Comparison of ENCODE assay signal across 8 cellular contexts in genomic region chr1:115807723-115808122, GRCh38. TPM values are rescaled to one million over a fixed set of nuclear protein-coding genes. Genes with fewer than 3 reads are reported as not detected.
DNase-seq lines count a peak whose midpoint lies in the region; ATAC-seq and TF ChIP-seq lines count a peak whose summit lies in the region.

No MANE protein-coding gene starts in this region.

- peaks cover 16% of the 10 kb centered on the region for H3K27me3 Mint-ChIP-seq in HFFc6 (ENCODE audit: insufficient read depth)
- no peaks in the 10 kb centered on the region for H3K27me3 Mint-ChIP-seq in nephron progenitor cell (ENCODE audit: low read depth, poor library complexity)

- ATAC-seq in HG03025 (IDR thresholded peaks at IDR 0.05; ENCODE audit: low FRiP score, unreplicated experiment) (no peak), HG03175 (IDR thresholded peaks at IDR 0.05; ENCODE audit: unreplicated experiment) (no peak)

- no peaks in the 10 kb centered on the region for H3K27me3 ChIP-seq in WERI-Rb-1 (ENCODE audit: insufficient read depth, low read depth, severe bottlenecking)

- H3K36me3 ChIP-seq in WERI-Rb-1, result no peaks in the 10 kb centered on the region

- no peak overlapping the region for H3K27ac ChIP-seq in WERI-Rb-1

- no peaks in the 10 kb centered on the region for H3K36me3 Mint-ChIP-seq in HFFc6 (ENCODE audit: low read depth)
- H3K36me3 Mint-ChIP-seq in nephron progenitor cell (ENCODE audit: low read depth), result no peaks in the 10 kb centered on the region

- DNase-seq in ELF-1 (ENCODE audit: low read depth, low spot score) (peak; percentile 30), HFFc6 (peak; percentile 67), NCI-H2171 (lab: John Stamatoyannopoulos, UW) (peak; percentile 56), WERI-Rb-1 (peak; percentile 68), fibroblast of pulmonary artery (ENCODE audit: low read depth) (peak; percentile 82), nephron progenitor cell (peak; percentile 58)

- H3K4me1 Mint-ChIP-seq in HFFc6 (ENCODE audit: low read depth), result peaks cover 9% of the 10 kb centered on the region
- no peaks in the 10 kb centered on the region for H3K4me1 Mint-ChIP-seq in nephron progenitor cell

- H3K4me3 ChIP-seq in WERI-Rb-1 (ENCODE audit: low read depth, low read length), result no peak overlapping the region
- no peak overlapping the region for H3K4me3 ChIP-seq in fibroblast of pulmonary artery (replicated peaks; ENCODE audit: low read depth, low read length)

- no peaks in the 10 kb centered on the region for H3K9me3 ChIP-seq in WERI-Rb-1 (ENCODE audit: severe bottlenecking)

- H3K4me3 Mint-ChIP-seq in HFFc6 (no peak overlapping the region), nephron progenitor cell (no peak overlapping the region)

- H3K27ac Mint-ChIP-seq in HFFc6, result no peak overlapping the region
- H3K27ac Mint-ChIP-seq in nephron progenitor cell, result no peak overlapping the region

- TF ChIP-seq CTCF in HFFc6 (IDR thresholded peaks at IDR 0.05) (peak; percentile 90), WERI-Rb-1 (IDR thresholded peaks at IDR 0.05; ENCODE audit: low read depth, low read length) (peak; percentile 67), fibroblast of pulmonary artery (IDR thresholded peaks at IDR 0.05; ENCODE audit: low read length, missing control alignments) (peak; percentile 78), nephron progenitor cell (IDR thresholded peaks at IDR 0.05) (peak; percentile 78)

- H3K9me3 Mint-ChIP-seq in HFFc6 (no peaks in the 10 kb centered on the region), nephron progenitor cell (no peaks in the 10 kb centered on the region)

RNA-seq across cellular contexts. Expression of gene NHLH2, which starts 33.2 kb away (rescaled TPM):
- not detected for total RNA-seq in HFFc6 (2021; fragmentation: NEBNext Ultra II Directional; extraction: Animal tissue kit (Norgen Biotek cat#: 25700))

RNA-seq across cellular contexts. Expression of gene CASQ2, which starts 39.2 kb away (rescaled TPM):
- total RNA-seq in HFFc6 (2021; fragmentation: NEBNext Ultra II Directional; extraction: Animal tissue kit (Norgen Biotek cat#: 25700)), result not detected

Comparison
In these comparisons a context has a peak if more than half of its experiments do, and no peak if none do; other contexts are left out.
1. DNase-seq: peak in every context shown above with its lines; median percentile 82 in fibroblast of pulmonary artery; 68 in WERI-Rb-1; 67 in HFFc6; 58 in nephron progenitor cell; 56 in NCI-H2171; 30 in ELF-1.